18 cellular contexts compared by ENCODE assay signal in the genomic region with DNA sequence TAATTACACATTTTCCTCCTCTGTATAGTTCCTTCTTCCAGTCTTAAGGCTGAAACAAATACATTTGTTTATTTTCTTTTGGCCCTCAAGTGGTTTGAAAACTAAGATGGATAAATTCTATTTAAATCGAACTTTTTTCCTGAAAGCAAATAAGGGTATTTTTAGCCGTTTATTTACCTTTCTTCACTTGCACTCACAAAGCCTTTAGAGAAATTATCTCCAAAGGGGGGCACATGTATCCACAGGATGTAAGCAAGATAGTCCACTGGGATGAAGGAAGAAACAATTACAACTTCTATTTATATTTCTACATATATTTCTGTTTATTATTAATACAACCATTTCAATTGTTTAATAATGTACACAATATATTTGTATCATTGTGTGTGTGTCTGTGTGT. TPM values are rescaled to one million over a fixed set of nuclear protein-coding genes. Genes with fewer than 3 reads are reported as not detected.
DNase-seq lines count a peak whose midpoint lies in the region; ATAC-seq, FAIRE-seq and TF ChIP-seq lines count a peak whose summit lies in the region.
"Had no signal": no experiment of that assay in that cellular context is flagged by ENCODE, and none has a peak within 500 bp of the region (broad histone marks: within the 10 kb centered on the region; RNA-seq: fewer than 3 reads in every experiment).

No MANE protein-coding gene starts in this region.

- no peaks in the 10 kb centered on the region for H3K9me3 ChIP-seq in K562 (replicated peaks; ENCODE audit: control insufficient read depth, insufficient read depth, low read depth, low read length)
- no peaks in the 10 kb centered on the region for H3K9me3 ChIP-seq in testis
- no peaks in the 10 kb centered on the region for H3K9me3 ChIP-seq in GM23248 (ENCODE audit: low read depth)

- in situ Hi-C loops in K562 (cut with MboI) (no loop called here), GM23248 (cut with MboI) (no loop called here)

- POLR2A ChIA-PET in K562 (lab: Yijun Ruan, JAX) = interaction anchor here (0.6 kb wide), 1 partner anchor 318 kb away, joined by 3 read pairs; no protein-coding TSS in a partner anchor

- H2AFZ ChIP-seq in K562 (ENCODE audit: low read depth, low read length) (no peak overlapping the region), GM23248 (no peak overlapping the region)

- no peaks in the 10 kb centered on the region for H3F3A ChIP-seq in GM23248 (ENCODE audit: insufficient read depth)

- H3K9me1 ChIP-seq in K562 (ENCODE audit: control insufficient read depth, insufficient read depth, low read length) = no peaks in the 10 kb centered on the region

- H3K4me1 ChIP-seq in K562 (replicated peaks in 1 of 2; ENCODE audit: control insufficient read depth in 2 of 2, insufficient read depth in 2 of 2, low read length in 2 of 2) (0 out of 5 replicates have a peak, but pooled peaks cover 0 to under 1% of the 10 kb centered on the region in 2 experiments), testis (no peaks in the 10 kb centered on the region), GM23248 (ENCODE audit: insufficient read depth) (no peaks in the 10 kb centered on the region)

- H3K4me2 ChIP-seq in K562 (ENCODE audit: insufficient read depth, low read length) (no peak overlapping the region), GM23248 (ENCODE audit: unreplicated experiment) (no peak overlapping the region)

- TF ChIP-seq CTCF in K562 (IDR thresholded peaks at IDR 0.05 in 2 of 3, conservative IDR thresholded peaks at IDR 0.05 in 1 of 3; ENCODE audit: insufficient read depth in 2 of 3, low read depth in 1 of 3, low read length in 3 of 3) (no peak), testis (IDR thresholded peaks at IDR 0.05) (no peak)

- intact Hi-C loops in K562 (cut with micrococcal nuclease) (no loop called here), testis (cut with DNase I; ENCODE audit: low total_unique reads) (no loop called here)

- no peaks in the 10 kb centered on the region for H3K79me2 ChIP-seq in K562 (ENCODE audit: control insufficient read depth, insufficient read depth, low read length)
- no peaks in the 10 kb centered on the region for H3K79me2 ChIP-seq in GM23248 (ENCODE audit: insufficient read depth)

- DNase-seq in NCI-H146 (lab: John Stamatoyannopoulos, UW) (peak; percentile 56), K562 (ENCODE audit: extremely low read depth in 1 of 4, low spot score in 3 of 4) (no peak), D341Med (ENCODE audit: low spot score) (no peak), testis (no peak), GM23248 (no peak)
- DNase-seq: 8988T; C1 segment of cervical spinal cord; Calu3; CD4-positive, alpha-beta memory T cell; DMS153; H7; HCEC 1CT had no signal

- TF ChIP-seq EP300 in K562 (IDR thresholded peaks at IDR 0.05; ENCODE audit: low read length) = no peak

- TF ChIP-seq POLR2A in K562 (conservative IDR thresholded peaks at IDR 0.05) (no peak), testis (IDR thresholded peaks at IDR 0.05) (no peak)

- H3K27me3 ChIP-seq in K562 (ENCODE audit: control insufficient read depth in 2 of 2, insufficient read depth in 2 of 2, low read length in 2 of 2) (peaks cover 77 to 82% of the 10 kb centered on the region in 2 experiments), testis (no peaks in the 10 kb centered on the region), GM23248 (replicated peaks; ENCODE audit: insufficient read depth) (no peaks in the 10 kb centered on the region)

- H3K4me3 ChIP-seq in K562 = no peak overlapping the region
- no peak overlapping the region for H3K4me3 ChIP-seq in testis
- no peak overlapping the region for H3K4me3 ChIP-seq in GM23248

- WGBS in K562 (ENCODE audit: insufficient coverage, low coverage, missing lambda C conversion rate) = 0% methylated on average over 2 of the region's 2 CpGs
- 53 to 61% methylated on average over 2 of the region's 2 CpGs for WGBS in testis, 2 donors
- WGBS in GM23248 (ENCODE audit: low coverage in 1 of 2, low lambda C conversion rate in 2 of 2, missing lambda C conversion rate in 2 of 2), 2 experiments = 83 to 88% methylated on average over 2 of the region's 2 CpGs

- BruUV-seq in K562 (replicated peaks; lab: Mats Ljungman, UMichigan) = no TSS peak

- CTCF ChIA-PET in K562 (lab: Yijun Ruan, JAX; ENCODE audit: low intra/inter-chr PET ratio) = no interaction called here

- no peak for TF ChIP-seq RAD21 in K562 (CRISPR knock-in tag; conservative IDR thresholded peaks at IDR 0.05 in 1 of 2, IDR thresholded peaks at IDR 0.05 in 1 of 2)

- H3K9me2 ChIP-seq in GM23248 (ENCODE audit: insufficient read depth) = no peaks in the 10 kb centered on the region

- no peak overlapping the region for H3K27ac ChIP-seq in K562 (ENCODE audit: extremely low read depth, low read depth, low read length)
- no peak overlapping the region for H3K27ac ChIP-seq in testis
- H3K27ac ChIP-seq in GM23248 = no peak overlapping the region

- peak; percentile 9 for FAIRE-seq in A204.1 (lab: Jason Lieb, UNC)
- FAIRE-seq in K562 (lab: Jason Lieb, UNC) = no peak
- FAIRE-seq: G401.6, GM12892, H1 had no signal

- H3K9ac ChIP-seq in K562 (ENCODE audit: insufficient read depth in 1 of 2, low read depth in 2 of 2, low read length in 2 of 2) (no peak overlapping the region), GM23248 (no peak overlapping the region)

- H4K20me1 ChIP-seq in K562 (replicated peaks; ENCODE audit: control insufficient read depth, insufficient read depth, low read length) = no peaks in the 10 kb centered on the region
- no peaks in the 10 kb centered on the region for H4K20me1 ChIP-seq in GM23248 (ENCODE audit: insufficient read depth)

- ATAC-seq in K562 = no peak

- H3K36me3 ChIP-seq in K562 (ENCODE audit: control insufficient read depth, insufficient read depth, low read length) = no peaks in the 10 kb centered on the region
- H3K36me3 ChIP-seq in testis (ENCODE audit: low read depth, missing control alignments) = no peaks in the 10 kb centered on the region
- no peaks in the 10 kb centered on the region for H3K36me3 ChIP-seq in GM23248 (ENCODE audit: low read depth)

RNA-seq across cellular contexts. Expression of a gene that starts 10.2 kb away (rescaled TPM):
- total RNA-seq in K562 (2011; cell fraction: chromatin; rRNA removed; ENCODE audit: low replicate concordance) = 0.79 TPM in 1 of 2 replicates, not detected in the other
- 0.13 TPM in 1 of 2 replicates, not detected in the other for total RNA-seq in K562 (2011; cell fraction: nucleolus; rRNA removed)
- total RNA-seq in K562 (2011; cell fraction: nucleoplasm; rRNA removed) = not detected in 2 replicates
- total RNA-seq in K562 (2014; rRNA removed) (not detected in 2 replicates), K562 (2014; rRNA removed; fragmentation: Illumina TruSeq; extraction: Trizol) (not detected in 2 replicates), K562 (2015; rRNA removed; fragmentation: Illumina TruSeq; extraction: Trizol) (not detected in 2 replicates), K562 (2021) (not detected in 2 replicates), testis (under 1 TPM; 0.31 to 0.68 TPM)
- polyA plus RNA-seq in K562 (2011; rRNA removed) (0.05 TPM in 1 of 2 replicates, not detected in the other), K562 (2014; fragmentation: Illumina TruSeq; extraction: Trizol) (not detected in 2 replicates), K562 (2014; fragmentation: Nextera tagmentation; extraction: Ambion mirVana) (not detected), K562 (2014; rRNA removed) (not detected in 2 replicates), testis (ENCODE audit: insufficient read depth, low read depth, low replicate concordance) (0.94 TPM), GM23248 (2016; fragmentation: Nextera tagmentation; extraction: Ambion mirVana) (10.4 and 11.9 TPM in 2 replicates)
- 0.04 and 0.06 TPM in 2 replicates for polyA plus RNA-seq in K562 (2011; cell fraction: cytosol; rRNA removed)
- polyA plus RNA-seq in K562 (2011; cell fraction: nucleus; rRNA removed) = 0.04 and 0.50 TPM in 2 replicates
- polyA plus RNA-seq in K562 (2012) = 0.04 and 0.08 TPM in 2 replicates
- not detected in 2 replicates for polyA minus RNA-seq in K562 (2011; rRNA and poly(A)+ RNA removed)
- not detected in 2 replicates for polyA minus RNA-seq in K562 (2011; cell fraction: cytosol; rRNA and poly(A)+ RNA removed)
- not detected in 2 replicates for polyA minus RNA-seq in K562 (2011; cell fraction: nucleus; rRNA and poly(A)+ RNA removed)
- 8.6 and 16.7 TPM in 2 replicates for total RNA-seq in GM23248 (2014; rRNA removed; shearing (Covaris generic))
- total RNA-seq: A673; Calu3; CD4-positive, alpha-beta memory T cell; H1; H7 had no signal
- polyA plus RNA-seq: CD4-positive, alpha-beta memory T cell had no signal

RNA-seq across cellular contexts. Expression of a gene that starts 36.5 kb away (rescaled TPM):
- 0.28 and 0.65 TPM in 2 replicates for total RNA-seq in K562 (2011; cell fraction: chromatin; rRNA removed; ENCODE audit: low replicate concordance)
- not detected in 2 replicates for total RNA-seq in K562 (2011; cell fraction: nucleolus; rRNA removed)
- 0.46 TPM in 1 of 2 replicates, not detected in the other for total RNA-seq in K562 (2011; cell fraction: nucleoplasm; rRNA removed)
- total RNA-seq in K562 (2014; rRNA removed) = 0.24 TPM in 1 of 2 replicates, not detected in the other
- total RNA-seq in K562 (2014; rRNA removed; fragmentation: Illumina TruSeq; extraction: Trizol) = not detected in 2 replicates
- total RNA-seq in K562 (2015; rRNA removed; fragmentation: Illumina TruSeq; extraction: Trizol) = not detected in 2 replicates
- 0.84 and 1.2 TPM in 2 replicates for total RNA-seq in K562 (2021)
- 0.11 TPM in 1 of 2 replicates, not detected in the other for polyA plus RNA-seq in K562 (2011; rRNA removed)
- polyA plus RNA-seq in K562 (2011; cell fraction: cytosol; rRNA removed) = not detected in 2 replicates
- polyA plus RNA-seq in K562 (2011; cell fraction: nucleus; rRNA removed) = 0.15 and 0.37 TPM in 2 replicates
- polyA plus RNA-seq in K562 (2012) = 0.18 TPM in 1 of 2 replicates, not detected in the other
- polyA plus RNA-seq in K562 (2014; fragmentation: Illumina TruSeq; extraction: Trizol) = 0.09 TPM in 1 of 2 replicates, not detected in the other
- polyA plus RNA-seq in K562 (2014; fragmentation: Nextera tagmentation; extraction: Ambion mirVana) = under 1 TPM in 1 of 2 experiments, not detected in 1; 0.04 TPM
- polyA plus RNA-seq in K562 (2014; rRNA removed) = 0.05 and 0.20 TPM in 2 replicates
- not detected in 2 replicates for polyA minus RNA-seq in K562 (2011; rRNA and poly(A)+ RNA removed)
- not detected in 2 replicates for polyA minus RNA-seq in K562 (2011; cell fraction: cytosol; rRNA and poly(A)+ RNA removed)
- polyA minus RNA-seq in K562 (2011; cell fraction: nucleus; rRNA and poly(A)+ RNA removed) = not detected in 2 replicates
- total RNA-seq in testis = 1 to 10 TPM; 1.4 to 2.4 TPM
- polyA plus RNA-seq in testis (ENCODE audit: insufficient read depth, low read depth, low replicate concordance) = 1.1 TPM
- not detected in 2 replicates for total RNA-seq in GM23248 (2014; rRNA removed; shearing (Covaris generic))
- polyA plus RNA-seq in GM23248 (2016; fragmentation: Nextera tagmentation; extraction: Ambion mirVana) = not detected in 2 replicates
- total RNA-seq: Calu3; CD4-positive, alpha-beta memory T cell; H1; H7 had no signal
- polyA plus RNA-seq: BJ; CD4-positive, alpha-beta memory T cell had no signal

RNA-seq across cellular contexts. Expression of a gene that starts 41.5 kb away (rescaled TPM):
- 1.00 TPM in 1 of 2 replicates, not detected in the other for total RNA-seq in K562 (2011; cell fraction: chromatin; rRNA removed; ENCODE audit: low replicate concordance)
- 0.33 and 3.7 TPM in 2 replicates for total RNA-seq in K562 (2011; cell fraction: nucleolus; rRNA removed)
- 0.31 and 0.66 TPM in 2 replicates for total RNA-seq in K562 (2011; cell fraction: nucleoplasm; rRNA removed)
- total RNA-seq in K562 (2014; rRNA removed) = 0.16 and 0.23 TPM in 2 replicates
- 0.29 and 0.91 TPM in 2 replicates for total RNA-seq in K562 (2014; rRNA removed; fragmentation: Illumina TruSeq; extraction: Trizol)
- 0.26 and 0.94 TPM in 2 replicates for total RNA-seq in K562 (2015; rRNA removed; fragmentation: Illumina TruSeq; extraction: Trizol)
- 0.18 and 0.22 TPM in 2 replicates for total RNA-seq in K562 (2021)
- 0.14 and 0.50 TPM in 2 replicates for polyA plus RNA-seq in K562 (2011; rRNA removed)
- 0.07 and 0.19 TPM in 2 replicates for polyA plus RNA-seq in K562 (2011; cell fraction: cytosol; rRNA removed)
- 0.29 and 2.2 TPM in 2 replicates for polyA plus RNA-seq in K562 (2011; cell fraction: nucleus; rRNA removed)
- polyA plus RNA-seq in K562 (2012) = 0.91 and 6.4 TPM in 2 replicates
- 0.24 and 1.00 TPM in 2 replicates for polyA plus RNA-seq in K562 (2014; fragmentation: Illumina TruSeq; extraction: Trizol)
- polyA plus RNA-seq in K562 (2014; fragmentation: Nextera tagmentation; extraction: Ambion mirVana) = 1 to 10 TPM; 1.0 to 2.4 TPM
- polyA plus RNA-seq in K562 (2014; rRNA removed) = 0.11 and 0.13 TPM in 2 replicates
- polyA minus RNA-seq in K562 (2011; rRNA and poly(A)+ RNA removed) = not detected in 2 replicates
- not detected in 2 replicates for polyA minus RNA-seq in K562 (2011; cell fraction: cytosol; rRNA and poly(A)+ RNA removed)
- polyA minus RNA-seq in K562 (2011; cell fraction: nucleus; rRNA and poly(A)+ RNA removed) = not detected in 2 replicates
- 10 to 100 TPM; 11.5 to 46.7 TPM for total RNA-seq in testis
- polyA plus RNA-seq in testis (ENCODE audit: insufficient read depth, low read depth, low replicate concordance) = 59.4 TPM
- total RNA-seq in GM23248 (2014; rRNA removed; shearing (Covaris generic)) = not detected in 2 replicates
- 0.23 TPM in 1 of 2 replicates, not detected in the other for polyA plus RNA-seq in GM23248 (2016; fragmentation: Nextera tagmentation; extraction: Ambion mirVana)
- total RNA-seq: A673; Calu3; CD4-positive, alpha-beta memory T cell; H1 had no signal
